10 cellular contexts compared by ENCODE assay signal in genomic region chr19:48926909-48927308, GRCh38. TPM values are rescaled to one million over a fixed set of nuclear protein-coding genes. Genes with fewer than 3 reads are reported as not detected.
DNase-seq lines count a peak whose midpoint lies in the region; ATAC-seq and TF ChIP-seq lines count a peak whose summit lies in the region.
"Had no signal": no experiment of that assay in that cellular context is flagged by ENCODE, and none has a peak within 500 bp of the region (broad histone marks: within the 10 kb centered on the region; RNA-seq: fewer than 3 reads in every experiment).

No MANE protein-coding gene starts in this region.

- no peak overlapping the region for H3K4me3 ChIP-seq in fibroblast of the aortic adventitia (ENCODE audit: low read depth, low read length)
- H3K4me3 ChIP-seq in smooth muscle cell: no peak overlapping the region

- peaks cover 3% of the 10 kb centered on the region for H3K4me1 Mint-ChIP-seq in activated CD8-positive, alpha-beta memory T cell treated with anti-CD3 and anti-CD28 coated beads, Interleukin-2, amount 10 ng/mL, durations not matched to agents 7 days and 5 days
- H3K4me1 Mint-ChIP-seq: neural crest cell had no signal

- H3F3A ChIP-seq in smooth muscle cell (ENCODE audit: low read depth): peaks cover 7% of the 10 kb centered on the region

- WGBS in smooth muscle cell (ENCODE audit: low lambda C conversion rate): 43% methylated on average over 10 of the region's 10 CpGs

- H3K27me3 Mint-ChIP-seq in activated CD8-positive, alpha-beta memory T cell treated with anti-CD3 and anti-CD28 coated beads, Interleukin-2, amount 10 ng/mL, durations not matched to agents 7 days and 5 days: peaks cover 4% of the 10 kb centered on the region

- no peaks in the 10 kb centered on the region for H4K20me1 ChIP-seq in smooth muscle cell (ENCODE audit: low read depth)

- peak overlapping the region; percentile 6 for H3K27ac Mint-ChIP-seq in activated CD8-positive, alpha-beta memory T cell treated with anti-CD3 and anti-CD28 coated beads, Interleukin-2, amount 10 ng/mL, durations not matched to agents 7 days and 5 days

- peak; percentile 13 for ATAC-seq in activated CD8-positive, alpha-beta memory T cell treated with anti-CD3 and anti-CD28 coated beads, Interleukin-2, amount 10 ng/mL, durations not matched to agents 7 days and 5 days
- no peak for ATAC-seq in GM18502 (IDR thresholded peaks at IDR 0.05; ENCODE audit: poor library complexity, unreplicated experiment)
- no peak for ATAC-seq in HG03039 (IDR thresholded peaks at IDR 0.05; ENCODE audit: unreplicated experiment)

- H3K9me3 ChIP-seq in smooth muscle cell (replicated peaks; ENCODE audit: low read depth): no peaks in the 10 kb centered on the region

- no peaks in the 10 kb centered on the region for H3K4me1 ChIP-seq in smooth muscle cell (ENCODE audit: low read depth)

- H3K79me2 ChIP-seq in smooth muscle cell (ENCODE audit: low read depth): no peaks in the 10 kb centered on the region

- DNase-seq in activated CD8-positive, alpha-beta memory T cell treated with anti-CD3 and anti-CD28 coated beads, Interleukin-2, amount 10 ng/mL, durations not matched to agents 7 days and 5 days: no peak
- DNase-seq in activated CD8-positive, alpha-beta memory T cell treated with anti-CD3 and anti-CD28 coated beads, Interleukin-2, amount 50 U/mL, for 4 hours: no peak
- peak; percentile 25 to 41 for DNase-seq in activated CD4-positive, alpha-beta T cell treated with anti-CD3 and anti-CD28 coated beads, Interleukin-2, amount 50 U/mL, for 48 hours
- DNase-seq in fibroblast of the aortic adventitia (ENCODE audit: low read depth) (peak; percentile 99), smooth muscle cell (lab: John Stamatoyannopoulos, UW; ENCODE audit: unreplicated experiment) (no peak), NCI-H345 (lab: John Stamatoyannopoulos, UW) (no peak)

- TF ChIP-seq CTCF in fibroblast of the aortic adventitia (IDR thresholded peaks at IDR 0.05; ENCODE audit: insufficient read depth, low read length) (no peak), smooth muscle cell (IDR thresholded peaks at IDR 0.05; ENCODE audit: borderline replicate concordance, insufficient read depth, poor library complexity, severe bottlenecking) (no peak)

- H3K4me2 ChIP-seq in smooth muscle cell: peak overlapping the region; percentile 12

- no peaks in the 10 kb centered on the region for H3K27me3 ChIP-seq in smooth muscle cell (ENCODE audit: low read depth)

- peak overlapping the region; percentile 27 for H3K27ac ChIP-seq in smooth muscle cell (ENCODE audit: low read depth)

- H3K4me3 Mint-ChIP-seq in activated CD8-positive, alpha-beta memory T cell treated with anti-CD3 and anti-CD28 coated beads, Interleukin-2, amount 10 ng/mL, durations not matched to agents 7 days and 5 days: no peak overlapping the region
- H3K4me3 Mint-ChIP-seq: neural crest cell had no signal

- H3K9me3 Mint-ChIP-seq in activated CD8-positive, alpha-beta memory T cell treated with anti-CD3 and anti-CD28 coated beads, Interleukin-2, amount 10 ng/mL, durations not matched to agents 7 days and 5 days (ENCODE audit: low read depth): no peaks in the 10 kb centered on the region
- H3K9me3 Mint-ChIP-seq: neural crest cell had no signal

- no peak overlapping the region for H2AFZ ChIP-seq in smooth muscle cell (ENCODE audit: low read depth)

- no peaks in the 10 kb centered on the region for H3K36me3 ChIP-seq in smooth muscle cell (ENCODE audit: low read depth)

- H3K36me3 Mint-ChIP-seq in activated CD8-positive, alpha-beta memory T cell treated with anti-CD3 and anti-CD28 coated beads, Interleukin-2, amount 10 ng/mL, durations not matched to agents 7 days and 5 days: peaks cover 3% of the 10 kb centered on the region

- CTCF ChIA-PET in activated CD8-positive, alpha-beta memory T cell treated with anti-CD3 and anti-CD28 coated beads, Interleukin-2, amount 10 ng/mL, durations not matched to agents 7 days and 5 days (lab: Charles Lee): interaction anchor here (0.6 kb wide), 1 partner anchor 65 kb away, joined by 3 read pairs; no protein-coding TSS in a partner anchor

- no peak overlapping the region for H3K9ac ChIP-seq in smooth muscle cell (ENCODE audit: low read depth)

RNA-seq across cellular contexts. Expression of gene DHDH, which starts 6.6 kb away (rescaled TPM):
- 1 to 10 TPM in 1 of 2 experiments, under 1 TPM in 1; 0.96 to 1.1 TPM for total RNA-seq in activated CD8-positive, alpha-beta memory T cell treated with anti-CD3 and anti-CD28 coated beads, Interleukin-2, amount 10 ng/mL, durations not matched to agents 7 days and 5 days
- total RNA-seq in fibroblast of the aortic adventitia (ENCODE audit: low replicate concordance) (not detected in 2 replicates), smooth muscle cell (0.27 TPM in 1 of 2 replicates, not detected in the other)
- 0.87 and 1.0 TPM in 2 replicates for polyA plus RNA-seq in smooth muscle cell
- total RNA-seq: T-helper 1 cell treated with Interleukin-12 subunit alpha and Interleukin-12 subunit beta and Interleukin-4 antibody, amounts not matched to agents 30 ng/mL and 1 ng/mL, for 36 hours had no signal

RNA-seq across cellular contexts. Expression of gene NUCB1, which starts 26.8 kb away (rescaled TPM):
- 100 to 1,000 TPM; 185 to 226 TPM for total RNA-seq in activated CD8-positive, alpha-beta memory T cell treated with anti-CD3 and anti-CD28 coated beads, Interleukin-2, amount 10 ng/mL, durations not matched to agents 7 days and 5 days
- total RNA-seq in fibroblast of the aortic adventitia (ENCODE audit: low replicate concordance): 267 and 932 TPM in 2 replicates
- 146 and 221 TPM in 2 replicates for total RNA-seq in smooth muscle cell
- polyA plus RNA-seq in smooth muscle cell: 292 and 329 TPM in 2 replicates

RNA-seq across cellular contexts. Expression of gene BAX, which starts 27.8 kb away (rescaled TPM):
- 100 to 1,000 TPM; 359 to 377 TPM for total RNA-seq in activated CD8-positive, alpha-beta memory T cell treated with anti-CD3 and anti-CD28 coated beads, Interleukin-2, amount 10 ng/mL, durations not matched to agents 7 days and 5 days
- 15.5 and 45.8 TPM in 2 replicates for total RNA-seq in fibroblast of the aortic adventitia (ENCODE audit: low replicate concordance)
- total RNA-seq in smooth muscle cell: 42.8 and 124 TPM in 2 replicates
- 153 and 185 TPM in 2 replicates for polyA plus RNA-seq in smooth muscle cell

RNA-seq across cellular contexts. Expression of gene TULP2, which starts 28.4 kb away (rescaled TPM):
- under 1 TPM in 1 of 2 experiments, not detected in 1; 0.47 TPM for total RNA-seq in activated CD8-positive, alpha-beta memory T cell treated with anti-CD3 and anti-CD28 coated beads, Interleukin-2, amount 10 ng/mL, durations not matched to agents 7 days and 5 days
- total RNA-seq in fibroblast of the aortic adventitia (ENCODE audit: low replicate concordance): 0.54 TPM in 1 of 2 replicates, not detected in the other
- total RNA-seq in smooth muscle cell: 0.18 TPM in 1 of 2 replicates, not detected in the other
- polyA plus RNA-seq in smooth muscle cell: 1.2 and 1.8 TPM in 2 replicates
- total RNA-seq: neural crest cell; T-helper 1 cell treated with Interleukin-12 subunit alpha and Interleukin-12 subunit beta and Interleukin-4 antibody, amounts not matched to agents 30 ng/mL and 1 ng/mL, for 36 hours had no signal

RNA-seq across cellular contexts. Expression of gene FTL, which starts 38.2 kb away (rescaled TPM):
- 1,000 to 10,000 TPM; 1,380 to 1,403 TPM for total RNA-seq in activated CD8-positive, alpha-beta memory T cell treated with anti-CD3 and anti-CD28 coated beads, Interleukin-2, amount 10 ng/mL, durations not matched to agents 7 days and 5 days
- total RNA-seq in fibroblast of the aortic adventitia (ENCODE audit: low replicate concordance): 5,494 and 8,302 TPM in 2 replicates
- 5,371 and 5,904 TPM in 2 replicates for total RNA-seq in smooth muscle cell
- 11,768 and 12,053 TPM in 2 replicates for polyA plus RNA-seq in smooth muscle cell

Comparison
In these comparisons a context has a peak if more than half of its experiments do, and no peak if none do; other contexts are left out.
1. DNase-seq: peak in activated CD4-positive, alpha-beta T cell treated with anti-CD3 and anti-CD28 coated beads, Interleukin-2, amount 50 U/mL, for 48 hours (2 of 2) and fibroblast of the aortic adventitia (single experiment); none in activated CD8-positive, alpha-beta memory T cell treated with anti-CD3 and anti-CD28 coated beads, Interleukin-2, amount 10 ng/mL, durations not matched to agents 7 days and 5 days (single experiment), activated CD8-positive, alpha-beta memory T cell treated with anti-CD3 and anti-CD28 coated beads, Interleukin-2, amount 50 U/mL, for 4 hours (single experiment), smooth muscle cell (single experiment) and NCI-H345 (single experiment).